In genomic region chr12:53124352-53124723, GRCh38 we compare ENCODE assay signal across 1 cellular context.
A peak's percentile ranks its signal among the peaks of the same experiment; 100 is the strongest.
TF ChIP-seq lines count a peak whose summit lies in the region.

No MANE protein-coding gene starts in this region.

TF ChIP-seq in K562, 482 proteins besides CTCF, POLR2A, EP300 and RAD21:
- TF ChIP-seq SP1 (CRISPR knock-in tag; IDR thresholded peaks at IDR 0.05) (no peak), CTBP1 (IDR thresholded peaks at IDR 0.05; ENCODE audit: borderline replicate concordance) (no peak), MGA (IDR thresholded peaks at IDR 0.05) (no peak), ZNF24 (IDR thresholded peaks at IDR 0.05) (peak; percentile 91), MNT (conservative IDR thresholded peaks at IDR 0.05) (no peak), MAFF (IDR thresholded peaks at IDR 0.05; ENCODE audit: low read length) (no peak)
